In genomic region chr2:219279916-219280516, GRCh38 we compare ENCODE assay signal across 8 cellular contexts. TPM values are rescaled to one million over a fixed set of nuclear protein-coding genes. Genes with fewer than 3 reads are reported as not detected.
DNase-seq lines count a peak whose midpoint lies in the region; ATAC-seq and TF ChIP-seq lines count a peak whose summit lies in the region.

No MANE protein-coding gene starts in this region.

- H3K79me2 ChIP-seq in PC-3 (ENCODE audit: low read length) (peaks cover 11% of the 10 kb centered on the region), parathyroid adenoma (no peaks in the 10 kb centered on the region)

- H4K20me1 ChIP-seq in PC-3 (ENCODE audit: low read length), result no peaks in the 10 kb centered on the region

- CTCF ChIA-PET in PC-3 (lab: Charles Lee), result interaction anchor here (3.5 kb wide), 1 partner anchor 15 kb away, joined by 39 read pairs; no protein-coding TSS in a partner anchor

- no peaks in the 10 kb centered on the region for H3K9me3 ChIP-seq in PC-3 (ENCODE audit: low read length)
- H3K9me3 ChIP-seq in parathyroid adenoma (ENCODE audit: control insufficient read depth, low read length), result no peaks in the 10 kb centered on the region

- DNase-seq in D341Med (ENCODE audit: low spot score) (peak; percentile 37), PC-3 (no peak), erythroblast (lab: John Stamatoyannopoulos, UW) (no peak), NCI-H146 (lab: John Stamatoyannopoulos, UW) (no peak)

- TF ChIP-seq CTCF in PC-3 (conservative IDR thresholded peaks at IDR 0.05; ENCODE audit: low read depth, low read length) (peak; percentile 18), parathyroid adenoma (IDR thresholded peaks at IDR 0.05) (no peak)

- H3K27ac ChIP-seq in PC-3 (ENCODE audit: low read length) (peak overlapping the region; percentile 85), parathyroid adenoma (peak overlapping the region; percentile 82)

- H3K4me2 ChIP-seq in PC-3 (ENCODE audit: low read length) (peak overlapping the region; percentile 99), parathyroid adenoma (ENCODE audit: low read length) (peak overlapping the region; percentile 69)

- POLR2A ChIA-PET in PC-3 (lab: Charles Lee; ENCODE audit: unreplicated experiment), result interaction anchor here (1.1 kb wide), 1 partner anchor 30 kb away, joined by 4 read pairs; no protein-coding TSS in a partner anchor

- H2AFZ ChIP-seq in PC-3 (ENCODE audit: low read length) (peak overlapping the region; percentile 58), parathyroid adenoma (peak overlapping the region; percentile 74)

- H3K4me1 ChIP-seq in PC-3 (ENCODE audit: insufficient read depth, low read length) (peaks cover 27% of the 10 kb centered on the region), parathyroid adenoma (peaks cover 16% of the 10 kb centered on the region)

- peak; percentile 50 for TF ChIP-seq POLR2A in erythroblast (IDR thresholded peaks at IDR 0.05; ENCODE audit: low read length)

- peak overlapping the region; percentile 86 for H3K4me3 ChIP-seq in PC-3 (ENCODE audit: low read length)
- peak overlapping the region; percentile 72 for H3K4me3 ChIP-seq in parathyroid adenoma (ENCODE audit: low read depth, low read length)

- H3K36me3 ChIP-seq in PC-3 (ENCODE audit: low read depth, low read length) (peaks cover 2% of the 10 kb centered on the region; the same call in 1 of the 2 replicates), parathyroid adenoma (ENCODE audit: control insufficient read depth, insufficient read depth, low read length) (no peaks in the 10 kb centered on the region)

- intact Hi-C loops in PC-3 (cut with micrococcal nuclease), result loop anchor here (1.0 to 2.0 kb wide), 4 partner anchors 14 to 120 kb away; partner anchors contain the start of genes ABCB6 and NHEJ1

- no peaks in the 10 kb centered on the region for H3K9me2 ChIP-seq in PC-3 (replicated peaks; ENCODE audit: low read length)

- BruUV-seq in PC-3 (replicated peaks; lab: Mats Ljungman, UMichigan), result no TSS peak

- ATAC-seq in PC-3, result no peak
- no peak for ATAC-seq in GM18498 (IDR thresholded peaks at IDR 0.05; ENCODE audit: unreplicated experiment)
- ATAC-seq in HG03139 (IDR thresholded peaks at IDR 0.05; ENCODE audit: unreplicated experiment), result no peak
- ATAC-seq in HG02970 (IDR thresholded peaks at IDR 0.05; ENCODE audit: low FRiP score, unreplicated experiment), result no peak

- H3F3A ChIP-seq in PC-3 (ENCODE audit: low read length, unreplicated experiment), result no peaks in the 10 kb centered on the region

- H3K27me3 ChIP-seq in PC-3 (ENCODE audit: low read length), result no peaks in the 10 kb centered on the region
- H3K27me3 ChIP-seq in parathyroid adenoma (ENCODE audit: control insufficient read depth, insufficient read depth, low read length), result no peaks in the 10 kb centered on the region

- H3K9ac ChIP-seq in PC-3 (ENCODE audit: low read length) (peak overlapping the region; percentile 83), parathyroid adenoma (peak overlapping the region; percentile 68)

RNA-seq across cellular contexts. Expression of gene DNAJB2, which starts 0.8 kb away (rescaled TPM):
- 62.3 and 98.4 TPM in 2 replicates for total RNA-seq in PC-3 (2014; rRNA removed)

RNA-seq across cellular contexts. Expression of gene TUBA4A, which starts 26.3 kb away (rescaled TPM):
- 75.4 and 87.9 TPM in 2 replicates for total RNA-seq in PC-3 (2014; rRNA removed)

RNA-seq across cellular contexts. Expression of gene TUBA4B, which starts 27.0 kb away (rescaled TPM):
- total RNA-seq in PC-3 (2014; rRNA removed), result not detected in 2 replicates

RNA-seq across cellular contexts. Expression of gene PTPRN, which starts 29.2 kb away (rescaled TPM):
- total RNA-seq in PC-3 (2014; rRNA removed), result 0.07 TPM in 1 of 2 replicates, not detected in the other

RNA-seq across cellular contexts. Expression of gene STK16, which starts 34.7 kb away (rescaled TPM):
- total RNA-seq in PC-3 (2014; rRNA removed), result 13.8 and 16.3 TPM in 2 replicates
